8 cellular contexts compared by ENCODE assay signal in the genomic region with DNA sequence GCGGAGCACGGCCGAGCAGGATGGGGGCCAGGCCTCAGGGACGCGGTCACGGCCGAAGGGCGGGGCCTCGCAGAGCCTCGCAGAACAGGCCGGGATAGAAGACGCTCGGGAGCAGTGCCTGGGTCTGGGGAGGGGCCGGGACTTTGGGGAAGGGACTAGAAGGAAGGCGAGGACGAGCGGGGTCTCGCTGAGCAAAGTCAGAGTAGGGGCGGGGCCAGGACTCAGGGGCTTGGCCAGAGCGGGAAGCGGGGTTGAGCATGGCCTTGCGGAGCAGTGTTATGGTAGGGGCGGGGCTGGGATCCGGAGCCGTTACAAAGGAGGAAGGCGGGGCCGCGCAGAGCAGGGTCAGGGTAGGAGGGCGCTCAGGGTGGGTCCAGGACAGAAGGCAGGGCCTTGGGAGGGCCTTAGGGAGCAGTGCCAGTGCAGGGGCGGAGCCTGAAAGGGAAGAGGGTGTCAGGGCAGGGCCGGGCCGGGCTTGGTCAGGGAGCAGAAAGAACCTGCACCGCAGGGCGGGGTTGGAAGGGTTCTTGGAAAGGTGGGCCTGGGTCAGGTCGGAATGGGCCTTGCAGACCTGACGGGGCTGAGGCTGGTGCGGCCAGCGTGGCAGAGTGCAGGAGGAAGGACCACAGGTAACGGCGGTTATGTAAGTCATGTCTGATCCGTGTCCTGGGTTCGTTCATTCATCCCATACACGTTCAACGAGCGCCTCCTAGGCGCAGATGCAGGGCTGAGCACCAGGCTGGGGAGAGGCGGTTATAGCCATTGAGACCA. TPM values are rescaled to one million over a fixed set of nuclear protein-coding genes. Genes with fewer than 3 reads are reported as not detected.
DNase-seq lines count a peak whose midpoint lies in the region; ATAC-seq and TF ChIP-seq lines count a peak whose summit lies in the region.

No MANE protein-coding gene starts in this region.

- H3K79me2 ChIP-seq in SU-DHL-6 (ENCODE audit: insufficient read depth, low read length), result no peaks in the 10 kb centered on the region

- intact Hi-C loops in heart right ventricle (cut with DNase I), result loop anchor here in 1 of 10 donors (10.0 kb wide), 1 partner anchor 138 kb away; no protein-coding TSS in a partner anchor
- intact Hi-C loops in posterior vena cava (cut with DNase I), result no loop called here
- intact Hi-C loops in upper lobe of right lung (cut with DNase I), result no loop called here

- peak; percentile 76 for TF ChIP-seq CTCF in GM12864 (IDR thresholded peaks at IDR 0.05; ENCODE audit: low read depth, low read length, missing control alignments)
- peak; percentile 86 for TF ChIP-seq CTCF in SU-DHL-6 (IDR thresholded peaks at IDR 0.05; ENCODE audit: insufficient read depth, low read length, poor library complexity, severe bottlenecking)
- peak in 7 of 9 donors; percentile 31 to 60 (median 58) for TF ChIP-seq CTCF in heart right ventricle (IDR thresholded peaks at IDR 0.05)
- peak; percentile 49 for TF ChIP-seq CTCF in upper lobe of right lung (IDR thresholded peaks at IDR 0.05)

- no peaks in the 10 kb centered on the region for H3K27me3 ChIP-seq in SU-DHL-6 (ENCODE audit: low read length)
- no peaks in the 10 kb centered on the region for H3K27me3 ChIP-seq in heart right ventricle
- H3K27me3 ChIP-seq in upper lobe of right lung, result no peaks in the 10 kb centered on the region

- 0 out of 2 replicates have a peak, but pooled peaks cover 5% of the 10 kb centered on the region for H3F3A ChIP-seq in SU-DHL-6 (ENCODE audit: insufficient read depth)

- H3K4me1 Mint-ChIP-seq in activated naive CD8-positive, alpha-beta T cell treated with anti-CD3 and anti-CD28 coated beads, Interleukin-2, amount 50 U/mL, for 24 hours, result peaks cover 13% of the 10 kb centered on the region

- H3K27ac Mint-ChIP-seq in activated naive CD8-positive, alpha-beta T cell treated with anti-CD3 and anti-CD28 coated beads, Interleukin-2, amount 50 U/mL, for 24 hours, result peak overlapping the region; percentile 81

- H3K27ac ChIP-seq in SU-DHL-6 (ENCODE audit: low read depth, low read length) (peak overlapping the region; percentile 60), heart right ventricle (peak overlapping the region in 9 of 10 donors; percentile 35 to 82 (median 58)), upper lobe of right lung (peak overlapping the region; percentile 31)

- DNase-seq in GM12864 (ENCODE audit: low read depth) (peak; percentile 83), NCI-H1048 (lab: John Stamatoyannopoulos, UW) (peak; percentile 98), heart right ventricle (peak; percentile 91 to 93), posterior vena cava (ENCODE audit: low spot score) (peak; percentile 98), upper lobe of right lung (peak; percentile 96)
- peak; percentile 85 for DNase-seq in activated naive CD8-positive, alpha-beta T cell treated with anti-CD3 and anti-CD28 coated beads, Interleukin-2, amount 50 U/mL, for 24 hours

- peak overlapping the region; percentile 67 for H3K4me2 ChIP-seq in SU-DHL-6 (ENCODE audit: low read depth, low read length, poor library complexity, severe bottlenecking)

- H3K9me3 ChIP-seq in SU-DHL-6 (ENCODE audit: insufficient read depth, low read length) (no peaks in the 10 kb centered on the region), heart right ventricle (no peaks in the 10 kb centered on the region), upper lobe of right lung (no peaks in the 10 kb centered on the region)

- no peaks in the 10 kb centered on the region for H3K27me3 Mint-ChIP-seq in activated naive CD8-positive, alpha-beta T cell treated with anti-CD3 and anti-CD28 coated beads, Interleukin-2, amount 50 U/mL, for 24 hours

- no peaks in the 10 kb centered on the region for H3K9me3 Mint-ChIP-seq in activated naive CD8-positive, alpha-beta T cell treated with anti-CD3 and anti-CD28 coated beads, Interleukin-2, amount 50 U/mL, for 24 hours

- H3K36me3 ChIP-seq in SU-DHL-6 (ENCODE audit: low read length) (no peaks in the 10 kb centered on the region), heart right ventricle (peaks cover 4 to 33% (median 21%) of the 10 kb centered on the region in 9 donors), upper lobe of right lung (peaks cover 28% of the 10 kb centered on the region)

- no peaks in the 10 kb centered on the region for H4K20me1 ChIP-seq in SU-DHL-6 (ENCODE audit: low read depth, low read length)

- peak; percentile 70 for ATAC-seq in HG02588 (IDR thresholded peaks at IDR 0.05; ENCODE audit: unreplicated experiment)
- ATAC-seq in activated naive CD8-positive, alpha-beta T cell treated with anti-CD3 and anti-CD28 coated beads, Interleukin-2, amount 50 U/mL, for 24 hours, result peak; percentile 92
- peak; percentile 90 to 95 (median 92) for ATAC-seq in heart right ventricle
- ATAC-seq in upper lobe of right lung, result peak; percentile 90

- 1% methylated on average over 47 of the region's 47 CpGs for WGBS in heart right ventricle, 2 donors

- H3K9ac ChIP-seq in SU-DHL-6 (ENCODE audit: low read length), result peak overlapping the region; percentile 52

- H3K4me1 ChIP-seq in heart right ventricle, result peaks cover 5 to 24% (median 17%) of the 10 kb centered on the region in 9 donors
- H3K4me1 ChIP-seq in upper lobe of right lung, result peaks cover 15% of the 10 kb centered on the region

- peak overlapping the region; percentile 67 for H2AFZ ChIP-seq in SU-DHL-6 (ENCODE audit: low read depth, low read length, severe bottlenecking)

- H3K9me2 ChIP-seq in SU-DHL-6 (replicated peaks; ENCODE audit: insufficient read depth, low read length), result no peaks in the 10 kb centered on the region

- H3K4me3 Mint-ChIP-seq in activated naive CD8-positive, alpha-beta T cell treated with anti-CD3 and anti-CD28 coated beads, Interleukin-2, amount 50 U/mL, for 24 hours, result peak overlapping the region; percentile 80

- peak overlapping the region; percentile 53 for H3K4me3 ChIP-seq in GM12864 (ENCODE audit: low read depth, low read length)
- H3K4me3 ChIP-seq in SU-DHL-6 (ENCODE audit: insufficient read depth, low read length, poor library complexity, severe bottlenecking), result peak overlapping the region; percentile 54
- peak overlapping the region; percentile 4 to 66 (median 58) for H3K4me3 ChIP-seq in heart right ventricle
- H3K4me3 ChIP-seq in upper lobe of right lung, result peak overlapping the region; percentile 53

- no peaks in the 10 kb centered on the region for H3K36me3 Mint-ChIP-seq in activated naive CD8-positive, alpha-beta T cell treated with anti-CD3 and anti-CD28 coated beads, Interleukin-2, amount 50 U/mL, for 24 hours (ENCODE audit: low read depth)

RNA-seq across cellular contexts. Expression of gene ATP8B3, which starts 0.5 kb away (rescaled TPM):
- 1 to 10 TPM in 2 of 10 donors, under 1 TPM in 8; 0.13 to 3.4 (median 0.48) TPM for total RNA-seq in heart right ventricle
- polyA plus RNA-seq in heart right ventricle, result 1 to 10 TPM in 1 of 2 donors, under 1 TPM in 1; 0.80 to 1.3 TPM
- total RNA-seq in posterior vena cava, result 1 to 10 TPM; 1.1 to 2.0 TPM
- total RNA-seq in upper lobe of right lung, result 0.64 TPM

RNA-seq across cellular contexts. Expression of gene REXO1, which starts 35.7 kb away (rescaled TPM):
- total RNA-seq in heart right ventricle, result 10 to 100 TPM; 13.1 to 20.1 (median 16.5) TPM
- 10 to 100 TPM; 13.1 to 20.6 TPM for polyA plus RNA-seq in heart right ventricle
- total RNA-seq in posterior vena cava, result 10 to 100 TPM; 22.8 to 27.4 TPM
- 37.2 TPM for total RNA-seq in upper lobe of right lung

RNA-seq across cellular contexts. Expression of gene KLF16, which starts 50.8 kb away (rescaled TPM):
- total RNA-seq in heart right ventricle (10 to 100 TPM in 4 of 10 donors, 1 to 10 TPM in 6; 5.0 to 13.4 (median 7.6) TPM), posterior vena cava (10 to 100 TPM in 1 of 2 donors, 1 to 10 TPM in 1; 9.4 to 16.2 TPM), upper lobe of right lung (28.0 TPM)
- polyA plus RNA-seq in heart right ventricle, result 1 to 10 TPM; 4.0 to 8.6 TPM

RNA-seq across cellular contexts. Expression of gene ONECUT3, which starts 59.3 kb away (rescaled TPM):
- total RNA-seq in heart right ventricle, result not detected
- not detected for polyA plus RNA-seq in heart right ventricle
- not detected for total RNA-seq in posterior vena cava
- not detected for total RNA-seq in upper lobe of right lung

Comparison
In these comparisons a context has a peak if more than half of its experiments do, and no peak if none do; other contexts are left out.
1. Peak in every context shown above with its lines: DNase-seq, ATAC-seq, H3K4me3 ChIP-seq and H3K27ac ChIP-seq.